ENCODE assay signal across 8 cellular contexts in genomic region chr4:15681372-15682339, GRCh38. TPM values are rescaled to one million over a fixed set of nuclear protein-coding genes. Genes with fewer than 3 reads are reported as not detected.
DNase-seq lines count a peak whose midpoint lies in the region; ATAC-seq and TF ChIP-seq lines count a peak whose summit lies in the region.

FAM200B (plus strand) TSS chr4:15681827; CDS start chr4:15686978, 5,151 bp downstream.

- peak within 1 kb of the TSS; percentile 97 for H3K27ac Mint-ChIP-seq in activated naive CD8-positive, alpha-beta T cell

- TF ChIP-seq POLR2A in testis (IDR thresholded peaks at IDR 0.05) = peak; percentile 32

- H3K4me3 ChIP-seq in testis = peak within 1 kb of the TSS; percentile 77 to 79

- no peaks in the 10 kb centered on the region for H3K36me3 ChIP-seq in testis (ENCODE audit: low read depth, missing control alignments)

- POLR2A ChIA-PET in GM10248 (lab: Yijun Ruan, JAX) = interaction anchor here (0.5 to 1.1 kb wide), 3 partner anchors 9 to 299 kb away, joined by 3 to 6 read pairs (median 3); no protein-coding TSS in a partner anchor

- CTCF ChIA-PET in GM10248 (lab: Yijun Ruan, JAX) = interaction anchor here (1.0 to 1.5 kb wide), 5 partner anchors 9 to 37 kb away, joined by 3 to 7 read pairs (median 4); no protein-coding TSS in a partner anchor

- 1% methylated on average over 26 to 56 of the region's 56 CpGs for WGBS in testis, 2 donors

- TF ChIP-seq CTCF in GM10248 (IDR thresholded peaks at IDR 0.05; ENCODE audit: control extremely low read depth, extremely low read depth, low read depth, missing control alignments) = no peak
- no peak for TF ChIP-seq CTCF in omental fat pad (IDR thresholded peaks at IDR 0.05)
- TF ChIP-seq CTCF in testis (IDR thresholded peaks at IDR 0.05) = peak in 2 of 3 experiments; percentile 14 to 17

- ATAC-seq in HG02623 (IDR thresholded peaks at IDR 0.05; ENCODE audit: unreplicated experiment) (peak; percentile 88), omental fat pad (ENCODE audit: low FRiP score) (peak; percentile 98)

- H3K27me3 ChIP-seq in testis = no peaks in the 10 kb centered on the region

- peak; percentile 99 for DNase-seq in GM10248 (ENCODE audit: extremely low spot score)
- peak; percentile 92 for DNase-seq in NCI-H1105 (lab: John Stamatoyannopoulos, UW)
- DNase-seq in SKM-1 treated with dmso at 0.1 percent for 144 hours (lab: John Stamatoyannopoulos, UW; ENCODE audit: unreplicated experiment) = peak; percentile 97
- peak; percentile 100 for DNase-seq in glomerular visceral epithelial cell (ENCODE audit: extremely low spot score)
- DNase-seq in omental fat pad (ENCODE audit: low spot score) = peak; percentile 100
- DNase-seq in testis = peak; percentile 99

- no peaks in the 10 kb centered on the region for H3K27me3 Mint-ChIP-seq in activated naive CD8-positive, alpha-beta T cell

- peak within 1 kb of the TSS; percentile 75 to 90 for H3K27ac ChIP-seq in testis

- intact Hi-C loops in testis (cut with DNase I; ENCODE audit: low total_unique reads) = no loop called here

- H3K4me3 Mint-ChIP-seq in activated naive CD8-positive, alpha-beta T cell = peak within 1 kb of the TSS; percentile 97

- no peaks in the 10 kb centered on the region for H3K9me3 ChIP-seq in testis

- H3K36me3 Mint-ChIP-seq in activated naive CD8-positive, alpha-beta T cell = peaks cover 9% of the 10 kb centered on the region

- H3K4me1 ChIP-seq in testis = no peaks in the 10 kb centered on the region

- no peaks in the 10 kb centered on the region for H3K9me3 Mint-ChIP-seq in activated naive CD8-positive, alpha-beta T cell (ENCODE audit: low read depth)

- peaks cover 36% of the 10 kb centered on the region for H3K4me1 Mint-ChIP-seq in activated naive CD8-positive, alpha-beta T cell (ENCODE audit: low read depth)

RNA-seq across cellular contexts. Expression of gene FAM200B, which starts in this region (rescaled TPM):
- 10 to 100 TPM; 27.5 to 56.6 (median 38.3) TPM for total RNA-seq in omental fat pad
- total RNA-seq in testis = 10 to 100 TPM; 41.8 to 48.9 TPM
- 75.2 TPM for polyA plus RNA-seq in testis (ENCODE audit: insufficient read depth, low read depth, low replicate concordance)

Comparison
In these comparisons a context has a peak if more than half of its experiments do, and no peak if none do; other contexts are left out.
1. Peak in every context shown above with its lines: DNase-seq, ATAC-seq, H3K4me3 ChIP-seq and H3K27ac ChIP-seq.
2. CTCF ChIP-seq: peak in testis (2 of 3); none in GM10248 (single experiment) and omental fat pad (0 of 3).